18 cellular contexts compared by ENCODE assay signal in the genomic region with DNA sequence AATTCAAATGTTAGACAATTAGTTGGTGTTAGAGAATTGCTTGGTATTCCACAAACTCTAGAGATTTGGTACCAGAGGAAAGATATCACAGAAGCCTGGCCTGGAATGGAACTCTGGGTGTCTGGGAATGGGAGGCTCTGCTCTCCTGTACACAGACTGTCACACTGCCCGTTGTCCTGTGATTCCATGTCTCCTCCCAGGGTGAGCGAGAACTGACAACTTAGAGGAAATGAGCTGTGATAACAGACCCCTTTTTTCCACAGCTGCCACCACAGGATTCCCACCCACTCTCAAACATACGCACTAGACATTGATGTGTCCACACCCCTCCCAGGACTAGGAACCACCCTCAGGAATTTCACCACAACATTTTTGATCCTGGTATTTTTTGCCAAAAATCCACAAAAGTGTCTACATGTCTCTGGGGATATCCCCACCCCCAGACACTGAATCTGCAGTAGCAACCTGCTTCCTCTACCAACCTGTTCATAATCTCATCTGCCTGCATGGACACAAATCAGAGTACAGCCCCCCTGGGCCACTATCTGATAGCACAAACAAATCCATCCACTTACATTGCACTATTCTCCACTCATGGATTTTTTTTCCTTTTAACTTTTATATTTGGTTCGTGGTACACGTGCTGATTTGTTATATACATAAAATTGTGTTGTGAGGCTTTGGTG. TPM values are rescaled to one million over a fixed set of nuclear protein-coding genes. Genes with fewer than 3 reads are reported as not detected.
A peak's percentile ranks its signal among the peaks of the same experiment; 100 is the strongest.
DNase-seq lines count a peak whose midpoint lies in the region; ATAC-seq, FAIRE-seq and TF ChIP-seq lines count a peak whose summit lies in the region.
"Had no signal": no experiment of that assay in that cellular context is flagged by ENCODE, and none has a peak within 500 bp of the region (broad histone marks: within the 10 kb centered on the region; RNA-seq: fewer than 3 reads in every experiment).

No MANE protein-coding gene starts in this region.

- DNase-seq in NCI-H2029 (lab: John Stamatoyannopoulos, UW) (peak; percentile 25), NCI-H2029 treated with DMSO at 0.1 percent for 48 hours (lab: John Stamatoyannopoulos, UW) (no peak), NCI-H226 (peak; percentile 37), K562 (ENCODE audit: extremely low read depth in 1 of 4, low spot score in 3 of 4) (peak in 1 of 4 experiments; percentile 50), psoas muscle (no peak), spleen (no peak)
- no peak for DNase-seq in natural killer cell treated with Interleukin-12 subunit alpha and Interleukin-12 subunit beta and Interleukin-15 and Interleukin-18, amount 100 ng/mL, for 72 hours (ENCODE audit: low spot score)
- DNase-seq: activated CD4-positive, CD25-positive, alpha-beta regulatory T cell; activated T-cell treated with anti-CD3 and anti-CD28 coated beads, Interleukin-2, amount 50 U/mL, for 1 hour; Caco-2; effector memory CD4-positive, alpha-beta T cell; kidney; NCI-H1694; testis had no signal

- H3K27me3 Mint-ChIP-seq in natural killer cell treated with Interleukin-12 subunit alpha and Interleukin-12 subunit beta and Interleukin-15 and Interleukin-18, amount 100 ng/mL, for 72 hours = no peaks in the 10 kb centered on the region

- H3K79me2 ChIP-seq in K562 (ENCODE audit: control insufficient read depth, insufficient read depth, low read length) = peaks cover 100% of the 10 kb centered on the region

- no peaks in the 10 kb centered on the region for H3K9me3 Mint-ChIP-seq in natural killer cell treated with Interleukin-12 subunit alpha and Interleukin-12 subunit beta and Interleukin-15 and Interleukin-18, amount 100 ng/mL, for 72 hours

- POLR2A ChIA-PET in K562 (lab: Yijun Ruan, JAX) = interaction anchor here (0.7 to 1.6 kb wide), 4 partner anchors 9 to 594 kb away, joined by 3 to 6 read pairs (median 3); a partner anchor contains a TSS

- no peak for FAIRE-seq in K562 (lab: Jason Lieb, UNC)
- FAIRE-seq: A204.1, frontal cortex, kidney had no signal

- H3K4me3 Mint-ChIP-seq in natural killer cell treated with Interleukin-12 subunit alpha and Interleukin-12 subunit beta and Interleukin-15 and Interleukin-18, amount 100 ng/mL, for 72 hours = no peak overlapping the region

- H3K27ac ChIP-seq in K562 (ENCODE audit: extremely low read depth, low read depth, low read length) (no peak overlapping the region), psoas muscle (peak overlapping the region; percentile 31), spleen (no peak overlapping the region)
- H3K27ac ChIP-seq: SK-N-MC, testis had no signal

- in situ Hi-C loops in K562 (cut with MboI) = no loop called here

- intact Hi-C loops in K562 (cut with micrococcal nuclease) (loop anchor here (2.0 to 5.0 kb wide), 3 partner anchors 17 to 270 kb away; a partner anchor contains a TSS), psoas muscle (cut with DNase I) (no loop called here), spleen (cut with DNase I; ENCODE audit: low total_unique reads) (no loop called here)

- TF ChIP-seq EP300 in K562 (IDR thresholded peaks at IDR 0.05; ENCODE audit: low read length) = no peak

- 6% methylated on average over 5 of the region's 5 CpGs for WGBS in K562 (ENCODE audit: insufficient coverage, low coverage, missing lambda C conversion rate)
- 26 to 50% (median 33%) methylated on average over 5 of the region's 5 CpGs for WGBS in psoas muscle, 3 donors
- 48 to 75% (median 57%) methylated on average over 5 of the region's 5 CpGs for WGBS in spleen, 5 donors

- H3K27ac Mint-ChIP-seq in natural killer cell treated with Interleukin-12 subunit alpha and Interleukin-12 subunit beta and Interleukin-15 and Interleukin-18, amount 100 ng/mL, for 72 hours = no peak overlapping the region

- TF ChIP-seq POLR2A in K562 (conservative IDR thresholded peaks at IDR 0.05) (no peak), spleen (IDR thresholded peaks at IDR 0.05) (no peak)

- no peak overlapping the region for H3K4me3 ChIP-seq in K562
- no peak overlapping the region for H3K4me3 ChIP-seq in psoas muscle
- no peak overlapping the region for H3K4me3 ChIP-seq in spleen
- H3K4me3 ChIP-seq: SK-N-MC, testis had no signal

- H3K4me1 Mint-ChIP-seq in natural killer cell treated with Interleukin-12 subunit alpha and Interleukin-12 subunit beta and Interleukin-15 and Interleukin-18, amount 100 ng/mL, for 72 hours (ENCODE audit: low read depth in 2 of 2) = peaks cover 24 to 29% of the 10 kb centered on the region in 2 donors

- CTCF ChIA-PET in K562 (lab: Yijun Ruan, JAX; ENCODE audit: low intra/inter-chr PET ratio) = no interaction called here

- H3K36me3 Mint-ChIP-seq in natural killer cell treated with Interleukin-12 subunit alpha and Interleukin-12 subunit beta and Interleukin-15 and Interleukin-18, amount 100 ng/mL, for 72 hours = peaks cover 6% of the 10 kb centered on the region

- H3K27me3 ChIP-seq in K562 (ENCODE audit: control insufficient read depth in 2 of 2, insufficient read depth in 2 of 2, low read length in 2 of 2) (no peaks in the 10 kb centered on the region; a peak in 1 of 5 replicates), psoas muscle (ENCODE audit: insufficient read depth in 3 of 3, low read length in 2 of 3) (no peaks in the 10 kb centered on the region), spleen (replicated peaks in 1 of 7) (no peaks in the 10 kb centered on the region)
- H3K27me3 ChIP-seq: testis had no signal

- H2AFZ ChIP-seq in K562 (ENCODE audit: low read depth, low read length) = no peak overlapping the region

- no TSS peak for BruUV-seq in K562 (replicated peaks; lab: Mats Ljungman, UMichigan)

- H3K9me3 ChIP-seq in K562 (replicated peaks; ENCODE audit: control insufficient read depth, insufficient read depth, low read depth, low read length) = peaks cover 10% of the 10 kb centered on the region; the same call in 1 of the 2 replicates
- no peaks in the 10 kb centered on the region for H3K9me3 ChIP-seq in psoas muscle
- peaks cover 0 to 11% (median 8%) of the 10 kb centered on the region in 8 donors for H3K9me3 ChIP-seq in spleen
- H3K9me3 ChIP-seq: testis had no signal

- H3K9ac ChIP-seq in K562 (ENCODE audit: insufficient read depth in 1 of 2, low read depth in 2 of 2, low read length in 2 of 2) = peak overlapping the region in 1 of 2 experiments; percentile 7; a peak in 1 of 4 replicates

- peaks cover 15 to 28% of the 10 kb centered on the region in 2 experiments; a peak in 4 of 5 replicates for H3K4me1 ChIP-seq in K562 (replicated peaks in 1 of 2; ENCODE audit: control insufficient read depth in 2 of 2, insufficient read depth in 2 of 2, low read length in 2 of 2)
- H3K4me1 ChIP-seq in psoas muscle = peaks cover 15% of the 10 kb centered on the region
- peaks cover under 1 to 59% (median 32%) of the 10 kb centered on the region in 6 donors for H3K4me1 ChIP-seq in spleen
- H3K4me1 ChIP-seq: Caco-2 had no signal

- peaks cover 13% of the 10 kb centered on the region; the same call in 1 of the 2 replicates for H4K20me1 ChIP-seq in K562 (replicated peaks; ENCODE audit: control insufficient read depth, insufficient read depth, low read length)

- no peak; the same call in 2 of the 3 replicates for ATAC-seq in K562
- ATAC-seq in psoas muscle = no peak
- ATAC-seq in natural killer cell treated with Interleukin-12 subunit alpha and Interleukin-12 subunit beta and Interleukin-15 and Interleukin-18, amount 100 ng/mL, for 72 hours = no peak
- no peak for ATAC-seq in HG02885 (IDR thresholded peaks at IDR 0.05; ENCODE audit: poor library complexity, unreplicated experiment)

- no peak for TF ChIP-seq RAD21 in K562 (CRISPR knock-in tag; conservative IDR thresholded peaks at IDR 0.05 in 1 of 2, IDR thresholded peaks at IDR 0.05 in 1 of 2)

- peak overlapping the region; percentile 22; the same call in 1 of the 2 replicates for H3K4me2 ChIP-seq in K562 (ENCODE audit: insufficient read depth, low read length)

- TF ChIP-seq CTCF in K562 (IDR thresholded peaks at IDR 0.05 in 2 of 3, conservative IDR thresholded peaks at IDR 0.05 in 1 of 3; ENCODE audit: insufficient read depth in 2 of 3, low read depth in 1 of 3, low read length in 3 of 3) (no peak), psoas muscle (IDR thresholded peaks at IDR 0.05) (no peak), spleen (IDR thresholded peaks at IDR 0.05 in 8 of 11, conservative IDR thresholded peaks at IDR 0.05 in 3 of 11) (no peak)

- no peaks in the 10 kb centered on the region for H3K9me1 ChIP-seq in K562 (ENCODE audit: control insufficient read depth, insufficient read depth, low read length)

- H3K36me3 ChIP-seq in K562 (ENCODE audit: control insufficient read depth, insufficient read depth, low read length) = peaks cover 22% of the 10 kb centered on the region; the same call in 2 of the 3 replicates
- no peaks in the 10 kb centered on the region for H3K36me3 ChIP-seq in psoas muscle (ENCODE audit: insufficient read depth in 1 of 2, low read depth in 1 of 2)
- H3K36me3 ChIP-seq in spleen = peaks cover 0 to 5% (median 0%) of the 10 kb centered on the region in 6 donors

TF ChIP-seq in K562, 482 proteins besides CTCF, POLR2A, EP300 and RAD21 (continues in another document):
- TF ChIP-seq KLF10 (CRISPR knock-in tag; IDR thresholded peaks at IDR 0.05) (no peak), KLF6 (CRISPR knock-in tag; IDR thresholded peaks at IDR 0.05; ENCODE audit: borderline replicate concordance) (no peak)

RNA-seq across cellular contexts. Expression of a gene that starts 4.7 kb away (rescaled TPM):
- 15.0 and 51.2 TPM in 2 replicates for total RNA-seq in K562 (2011; cell fraction: chromatin; rRNA removed; ENCODE audit: low replicate concordance)
- 11.5 and 16.4 TPM in 2 replicates for total RNA-seq in K562 (2011; cell fraction: nucleolus; rRNA removed)
- 27.9 and 35.1 TPM in 2 replicates for total RNA-seq in K562 (2011; cell fraction: nucleoplasm; rRNA removed)
- 16.9 and 18.2 TPM in 2 replicates for total RNA-seq in K562 (2014; rRNA removed)
- 29.5 and 33.1 TPM in 2 replicates for total RNA-seq in K562 (2014; rRNA removed; fragmentation: Illumina TruSeq; extraction: Trizol)
- total RNA-seq in K562 (2015; rRNA removed; fragmentation: Illumina TruSeq; extraction: Trizol) = 21.3 and 26.1 TPM in 2 replicates
- total RNA-seq in K562 (2021) = 14.7 and 15.6 TPM in 2 replicates
- 18.1 and 20.7 TPM in 2 replicates for polyA plus RNA-seq in K562 (2011; rRNA removed)
- polyA plus RNA-seq in K562 (2011; cell fraction: cytosol; rRNA removed) = 6.7 and 10.2 TPM in 2 replicates
- 6.4 and 6.8 TPM in 2 replicates for polyA plus RNA-seq in K562 (2011; cell fraction: nucleus; rRNA removed)
- 9.8 and 13.5 TPM in 2 replicates for polyA plus RNA-seq in K562 (2012)
- polyA plus RNA-seq in K562 (2014; fragmentation: Illumina TruSeq; extraction: Trizol) = 19.5 and 20.8 TPM in 2 replicates
- polyA plus RNA-seq in K562 (2014; fragmentation: Nextera tagmentation; extraction: Ambion mirVana) = 10 to 100 TPM; 20.2 to 37.0 TPM
- 13.3 and 14.8 TPM in 2 replicates for polyA plus RNA-seq in K562 (2014; rRNA removed)
- 25.1 and 37.0 TPM in 2 replicates for polyA minus RNA-seq in K562 (2011; rRNA and poly(A)+ RNA removed)
- 12.7 and 14.8 TPM in 2 replicates for polyA minus RNA-seq in K562 (2011; cell fraction: cytosol; rRNA and poly(A)+ RNA removed)
- 11.2 and 20.3 TPM in 2 replicates for polyA minus RNA-seq in K562 (2011; cell fraction: nucleus; rRNA and poly(A)+ RNA removed)
- 1 to 10 TPM; 1.2 to 2.9 (median 1.9) TPM for total RNA-seq in psoas muscle
- 1 to 10 TPM in 2 of 3 donors, under 1 TPM in 1; 0.96 to 3.0 (median 1.5) TPM for polyA plus RNA-seq in psoas muscle
- 10 to 100 TPM in 1 of 7 donors, 1 to 10 TPM in 6; 5.4 to 10.4 (median 6.7) TPM for total RNA-seq in spleen
- 1 to 10 TPM; 2.4 to 4.0 (median 3.0) TPM for polyA plus RNA-seq in spleen
- total RNA-seq in natural killer cell treated with Interleukin-12 subunit alpha and Interleukin-12 subunit beta and Interleukin-15 and Interleukin-18, amount 100 ng/mL, for 72 hours = 1 to 10 TPM; 5.5 to 6.3 TPM

Comparison
In these comparisons a context has a peak if more than half of its experiments do, and no peak if none do; other contexts are left out.
1. DNase-seq: peak in NCI-H2029 (single experiment) and NCI-H226 (single experiment); none in NCI-H2029 treated with DMSO at 0.1 percent for 48 hours (single experiment), psoas muscle (0 of 2), spleen (single experiment) and natural killer cell treated with Interleukin-12 subunit alpha and Interleukin-12 subunit beta and Interleukin-15 and Interleukin-18, amount 100 ng/mL, for 72 hours (single experiment).